ENCODE assay signal across 12 cellular contexts in the genomic region with DNA sequence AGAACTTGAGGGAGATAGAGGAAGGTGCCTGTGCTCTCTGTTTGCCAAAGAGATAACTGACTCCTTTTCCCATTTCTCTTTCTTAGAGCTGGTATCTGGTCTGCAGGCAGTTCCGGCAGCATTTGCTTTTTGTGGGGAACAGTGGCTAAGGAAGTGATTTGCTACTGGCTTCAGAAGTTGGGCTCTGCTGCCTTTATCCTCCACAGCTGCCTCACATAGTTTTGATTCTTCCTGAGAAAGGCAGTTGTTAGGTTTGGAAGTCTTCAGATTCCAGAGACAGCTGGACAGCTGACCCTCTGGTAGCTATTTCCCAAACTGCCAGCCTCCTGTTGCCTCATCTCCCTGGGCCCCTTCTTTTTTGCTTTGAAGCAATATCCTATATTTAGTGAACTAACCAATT.
DNase-seq lines count a peak whose midpoint lies in the region; ATAC-seq and TF ChIP-seq lines count a peak whose summit lies in the region.
"Had no signal": no experiment of that assay in that cellular context is flagged by ENCODE, and none has a peak within 500 bp of the region (broad histone marks: within the 10 kb centered on the region; RNA-seq: fewer than 3 reads in every experiment).

No MANE protein-coding gene starts in this region.

- H3K27ac Mint-ChIP-seq in stimulated activated memory B cell treated with anti-CD40 and anti-IgM and Interleukin-4, amounts not matched to agents 10 μg/mL and 1 μg/mL and 100 μg/mL, for 72 hours: no peak overlapping the region
- no peak overlapping the region for H3K27ac Mint-ChIP-seq in T-helper 17 cell

- H3K9me3 ChIP-seq in T-helper 17 cell (ENCODE audit: control insufficient read depth, low read length, poor library complexity, severe bottlenecking): no peaks in the 10 kb centered on the region

- no peak overlapping the region for H3K4me3 Mint-ChIP-seq in stimulated activated memory B cell treated with anti-CD40 and anti-IgM and Interleukin-4, amounts not matched to agents 10 μg/mL and 1 μg/mL and 100 μg/mL, for 72 hours
- no peak overlapping the region for H3K4me3 Mint-ChIP-seq in T-helper 17 cell

- no peaks in the 10 kb centered on the region for H3K4me1 Mint-ChIP-seq in stimulated activated memory B cell treated with anti-CD40 and anti-IgM and Interleukin-4, amounts not matched to agents 10 μg/mL and 1 μg/mL and 100 μg/mL, for 72 hours
- H3K4me1 Mint-ChIP-seq in T-helper 17 cell: peaks cover 6% of the 10 kb centered on the region

- DNase-seq in HS-27A (ENCODE audit: low read depth): peak; percentile 76
- peak; percentile 70 to 82 for DNase-seq in cardiac fibroblast (ENCODE audit: low read depth in 2 of 2)
- peak; percentile 90 for DNase-seq in iPS DF 19.7 (ENCODE audit: low read depth, low spot score)
- DNase-seq in activated CD4-positive, CD25-positive, alpha-beta regulatory T cell (lab: John Stamatoyannopoulos, UW): no peak
- DNase-seq in stimulated activated CD4-positive, alpha-beta T cell treated with anti-CD3 and anti-CD28 coated beads, Interleukin-2, amount 100 ng/mL, for 24 hours: no peak
- DNase-seq in T-helper 17 cell: no peak
- DNase-seq: DND-41, NCI-H526, posterior cingulate gyrus, T-helper 2 cell had no signal

- H3K36me3 Mint-ChIP-seq in stimulated activated memory B cell treated with anti-CD40 and anti-IgM and Interleukin-4, amounts not matched to agents 10 μg/mL and 1 μg/mL and 100 μg/mL, for 72 hours: peaks cover 6% of the 10 kb centered on the region
- H3K36me3 Mint-ChIP-seq in T-helper 17 cell (ENCODE audit: low read depth): peaks cover 2% of the 10 kb centered on the region

- no peak for TF ChIP-seq CTCF in cardiac fibroblast (IDR thresholded peaks at IDR 0.05; ENCODE audit: low read depth, low read length)

- H3K27ac ChIP-seq in skin epidermis: peak overlapping the region in 14 of 21 experiments; percentile 18 to 77 (median 54)

- H3K4me3 ChIP-seq in cardiac fibroblast (replicated peaks in 1 of 2; ENCODE audit: low read depth in 2 of 2, low read length in 2 of 2) (no peak overlapping the region), skin epidermis (no peak overlapping the region)

- H3K27me3 Mint-ChIP-seq in stimulated activated memory B cell treated with anti-CD40 and anti-IgM and Interleukin-4, amounts not matched to agents 10 μg/mL and 1 μg/mL and 100 μg/mL, for 72 hours: no peaks in the 10 kb centered on the region
- peaks cover 9% of the 10 kb centered on the region for H3K27me3 Mint-ChIP-seq in T-helper 17 cell

- no peak for ATAC-seq in stimulated activated memory B cell treated with anti-CD40 and anti-IgM and Interleukin-4, amounts not matched to agents 10 μg/mL and 1 μg/mL and 100 μg/mL, for 72 hours
- ATAC-seq in T-helper 17 cell: no peak

- no peaks in the 10 kb centered on the region for H3K9me3 Mint-ChIP-seq in stimulated activated memory B cell treated with anti-CD40 and anti-IgM and Interleukin-4, amounts not matched to agents 10 μg/mL and 1 μg/mL and 100 μg/mL, for 72 hours

Comparison
In these comparisons a context has a peak if more than half of its experiments do, and no peak if none do; other contexts are left out.
1. DNase-seq: peak in HS-27A (single experiment), cardiac fibroblast (2 of 2) and iPS DF 19.7 (single experiment); none in activated CD4-positive, CD25-positive, alpha-beta regulatory T cell (0 of 4), stimulated activated CD4-positive, alpha-beta T cell treated with anti-CD3 and anti-CD28 coated beads, Interleukin-2, amount 100 ng/mL, for 24 hours (0 of 2) and T-helper 17 cell (0 of 3).